Comparison of ENCODE assay signal across 8 cellular contexts in genomic region chr17:4499431-4500187, GRCh38. TPM values are rescaled to one million over a fixed set of nuclear protein-coding genes. Genes with fewer than 3 reads are reported as not detected.
A peak's percentile ranks its signal among the peaks of the same experiment; 100 is the strongest.
DNase-seq lines count a peak whose midpoint lies in the region; ATAC-seq and TF ChIP-seq lines count a peak whose summit lies in the region.

No MANE protein-coding gene starts in this region.

- no peaks in the 10 kb centered on the region for H3K36me3 ChIP-seq in ES-I3 (ENCODE audit: insufficient read depth, low read length)
- H3K36me3 ChIP-seq in mesenchymal stem cell (ENCODE audit: control insufficient read depth in 1 of 2, insufficient read depth in 2 of 2, low read depth in 1 of 2, low read length in 2 of 2), result peaks cover 0 to 3% of the 10 kb centered on the region in 2 experiments

- H3K4me1 ChIP-seq in ES-I3 (ENCODE audit: insufficient read depth, low read length) (peaks cover 25% of the 10 kb centered on the region), mesenchymal stem cell (ENCODE audit: control insufficient read depth, insufficient read depth, low read depth, low read length) (peaks cover 40% of the 10 kb centered on the region)

- POLR2A ChIA-PET in GM10248 (lab: Yijun Ruan, JAX), result no interaction called here

- no peak overlapping the region for H4K8ac ChIP-seq in mesenchymal stem cell (ENCODE audit: low read length)

- H3K27me3 ChIP-seq in mesenchymal stem cell (ENCODE audit: control insufficient read depth in 1 of 2, insufficient read depth in 1 of 2, low read length in 2 of 2), result peaks cover 37 to 77% of the 10 kb centered on the region in 2 experiments

- no peak overlapping the region for H3K4ac ChIP-seq in mesenchymal stem cell (ENCODE audit: low read depth in 1 of 2, low read length in 2 of 2)

- H3K9ac ChIP-seq in ES-I3 (ENCODE audit: low read depth, low read length) (peak overlapping the region; percentile 43; the same call in 1 of the 2 replicates), mesenchymal stem cell (ENCODE audit: low read length) (no peak overlapping the region)

- WGBS in mesenchymal stem cell, result 2% methylated on average over 47 of the region's 53 CpGs

- no peak overlapping the region for H2AK5ac ChIP-seq in mesenchymal stem cell (ENCODE audit: low read length, severe bottlenecking)

- H2BK15ac ChIP-seq in mesenchymal stem cell (ENCODE audit: low read depth, poor library complexity, severe bottlenecking), result no peak overlapping the region

- H3K9me3 ChIP-seq in ES-I3 (ENCODE audit: control insufficient read depth, insufficient read depth, low read length) (no peaks in the 10 kb centered on the region), mesenchymal stem cell (ENCODE audit: control insufficient read depth, low read length) (no peaks in the 10 kb centered on the region)

- ATAC-seq in HG02798 (IDR thresholded peaks at IDR 0.05; ENCODE audit: poor library complexity, unreplicated experiment) (no peak), GM18907 (IDR thresholded peaks at IDR 0.05; ENCODE audit: unreplicated experiment) (no peak)

- DNase-seq in NOMO-1 treated with DMSO at 0.1 percent for 48 hours (lab: John Stamatoyannopoulos, UW; ENCODE audit: unreplicated experiment) (peak; percentile 19), mesenchymal stem cell (peak; percentile 18), GM10248 (ENCODE audit: extremely low spot score) (no peak)

- no peaks in the 10 kb centered on the region for H3K79me1 ChIP-seq in mesenchymal stem cell (replicated peaks; ENCODE audit: low read length, poor library complexity, severe bottlenecking)

- H3K4me3 ChIP-seq in mesenchymal stem cell (ENCODE audit: insufficient read depth in 1 of 2, low read depth in 1 of 2, low read length in 2 of 2), result peak overlapping the region in 1 of 2 experiments; percentile 61

- no peak overlapping the region for H2BK5ac ChIP-seq in mesenchymal stem cell (ENCODE audit: low read depth, low read length, poor library complexity, severe bottlenecking)

- H3K23ac ChIP-seq in mesenchymal stem cell (ENCODE audit: low read length in 2 of 2), result no peak overlapping the region

- no peak overlapping the region for H2AFZ ChIP-seq in mesenchymal stem cell (ENCODE audit: low read depth, low read length)

- TF ChIP-seq CTCF in GM10248 (IDR thresholded peaks at IDR 0.05; ENCODE audit: control extremely low read depth, extremely low read depth, low read depth, missing control alignments), result no peak

- H3K4me2 ChIP-seq in mesenchymal stem cell (ENCODE audit: low read length, poor library complexity, severe bottlenecking), result peak overlapping the region; percentile 74

- peak overlapping the region; percentile 47 for H3K27ac ChIP-seq in cingulate gyrus (ENCODE audit: low read depth, low read length)
- no peak overlapping the region for H3K27ac ChIP-seq in mesenchymal stem cell (ENCODE audit: low read length, poor library complexity, severe bottlenecking)
- H3K27ac ChIP-seq in temporal lobe (ENCODE audit: low read depth, low read length), result peak overlapping the region; percentile 61

- H4K91ac ChIP-seq in mesenchymal stem cell (ENCODE audit: low read length), result no peak overlapping the region

- no peak overlapping the region for H2BK12ac ChIP-seq in mesenchymal stem cell (ENCODE audit: low read length in 2 of 2)

- H2BK120ac ChIP-seq in mesenchymal stem cell (ENCODE audit: low read depth, low read length), result no peak overlapping the region

- CTCF ChIA-PET in GM10248 (lab: Yijun Ruan, JAX), result no interaction called here

- no peak overlapping the region for H3K14ac ChIP-seq in mesenchymal stem cell (ENCODE audit: low read length in 2 of 2)

- H3K18ac ChIP-seq in mesenchymal stem cell (ENCODE audit: low read depth in 1 of 2, low read length in 2 of 2), result no peak overlapping the region

RNA-seq across cellular contexts. Expression of gene SPNS2, which starts 0.9 kb away (rescaled TPM):
- polyA plus RNA-seq in mesenchymal stem cell (2013, experiment 1 of 2), result 0.01 TPM
- not detected for polyA plus RNA-seq in mesenchymal stem cell (2013, experiment 2 of 2)
- 7.9 TPM for total RNA-seq in temporal lobe

RNA-seq across cellular contexts. Expression of gene MYBBP1A, which starts 55.6 kb away (rescaled TPM):
- polyA plus RNA-seq in mesenchymal stem cell (2013, experiment 1 of 2), result 20.8 TPM
- 19.7 TPM for polyA plus RNA-seq in mesenchymal stem cell (2013, experiment 2 of 2)
- 16.2 TPM for total RNA-seq in temporal lobe
